ENCODE assay signal across 1 cellular context in the genomic region with DNA sequence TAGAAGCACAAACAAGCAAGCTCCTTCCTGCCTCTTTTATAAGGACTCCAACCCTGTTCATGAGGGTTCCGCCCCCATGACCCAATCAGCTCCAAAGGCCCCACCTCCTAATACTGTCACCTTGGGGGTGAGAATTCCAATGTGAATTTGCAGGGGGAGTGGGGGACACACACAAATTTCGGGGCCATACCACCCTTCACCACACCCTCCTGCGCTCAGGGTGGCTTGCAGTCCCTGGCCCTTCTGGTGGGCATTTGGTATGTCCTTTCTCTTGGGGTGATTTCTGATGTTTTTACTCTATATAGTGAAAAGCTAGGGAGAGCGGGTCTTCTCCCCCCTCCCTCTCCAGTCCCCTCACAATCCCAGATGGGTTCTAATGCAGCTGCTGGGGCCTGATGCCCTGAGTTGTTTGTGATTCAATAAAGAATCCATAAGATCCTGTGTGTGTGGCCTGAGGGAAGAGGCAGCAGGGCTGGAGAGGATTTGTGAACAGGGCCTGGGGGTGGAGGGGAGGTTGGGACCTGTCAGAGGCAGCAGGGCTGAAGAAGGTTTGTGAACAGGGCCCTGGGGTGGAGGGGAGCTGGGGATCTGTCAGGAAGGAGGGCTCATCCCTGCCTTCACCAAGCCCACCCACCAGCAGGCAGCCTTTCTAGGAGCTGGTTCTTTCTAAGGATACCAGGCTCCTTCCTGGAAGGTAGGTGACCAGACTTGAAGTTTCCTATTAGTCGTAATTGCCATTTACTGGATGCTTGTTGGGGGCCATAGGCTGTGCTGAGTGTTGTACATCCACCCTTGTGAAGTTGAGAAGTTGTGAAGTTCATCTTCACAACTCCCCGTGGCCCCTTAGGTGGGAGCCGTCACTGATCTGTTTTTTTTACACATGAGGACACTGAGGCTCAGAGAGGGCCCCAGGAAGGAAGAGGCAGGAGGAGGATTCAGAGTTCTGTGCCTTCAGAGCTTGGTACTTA.
TF ChIP-seq lines count a peak whose summit lies in the region.

No MANE protein-coding gene starts in this region.

TF ChIP-seq in GM23338, 12 proteins besides CTCF, POLR2A, EP300 and RAD21:
- no peak for TF ChIP-seq ZNF331 (CRISPR knock-in tag; IDR thresholded peaks at IDR 0.05; ENCODE audit: low read depth)
- TF ChIP-seq CREB1 (CRISPR knock-in tag; IDR thresholded peaks at IDR 0.05; ENCODE audit: low read depth) = no peak
- TF ChIP-seq, protein P1, sequence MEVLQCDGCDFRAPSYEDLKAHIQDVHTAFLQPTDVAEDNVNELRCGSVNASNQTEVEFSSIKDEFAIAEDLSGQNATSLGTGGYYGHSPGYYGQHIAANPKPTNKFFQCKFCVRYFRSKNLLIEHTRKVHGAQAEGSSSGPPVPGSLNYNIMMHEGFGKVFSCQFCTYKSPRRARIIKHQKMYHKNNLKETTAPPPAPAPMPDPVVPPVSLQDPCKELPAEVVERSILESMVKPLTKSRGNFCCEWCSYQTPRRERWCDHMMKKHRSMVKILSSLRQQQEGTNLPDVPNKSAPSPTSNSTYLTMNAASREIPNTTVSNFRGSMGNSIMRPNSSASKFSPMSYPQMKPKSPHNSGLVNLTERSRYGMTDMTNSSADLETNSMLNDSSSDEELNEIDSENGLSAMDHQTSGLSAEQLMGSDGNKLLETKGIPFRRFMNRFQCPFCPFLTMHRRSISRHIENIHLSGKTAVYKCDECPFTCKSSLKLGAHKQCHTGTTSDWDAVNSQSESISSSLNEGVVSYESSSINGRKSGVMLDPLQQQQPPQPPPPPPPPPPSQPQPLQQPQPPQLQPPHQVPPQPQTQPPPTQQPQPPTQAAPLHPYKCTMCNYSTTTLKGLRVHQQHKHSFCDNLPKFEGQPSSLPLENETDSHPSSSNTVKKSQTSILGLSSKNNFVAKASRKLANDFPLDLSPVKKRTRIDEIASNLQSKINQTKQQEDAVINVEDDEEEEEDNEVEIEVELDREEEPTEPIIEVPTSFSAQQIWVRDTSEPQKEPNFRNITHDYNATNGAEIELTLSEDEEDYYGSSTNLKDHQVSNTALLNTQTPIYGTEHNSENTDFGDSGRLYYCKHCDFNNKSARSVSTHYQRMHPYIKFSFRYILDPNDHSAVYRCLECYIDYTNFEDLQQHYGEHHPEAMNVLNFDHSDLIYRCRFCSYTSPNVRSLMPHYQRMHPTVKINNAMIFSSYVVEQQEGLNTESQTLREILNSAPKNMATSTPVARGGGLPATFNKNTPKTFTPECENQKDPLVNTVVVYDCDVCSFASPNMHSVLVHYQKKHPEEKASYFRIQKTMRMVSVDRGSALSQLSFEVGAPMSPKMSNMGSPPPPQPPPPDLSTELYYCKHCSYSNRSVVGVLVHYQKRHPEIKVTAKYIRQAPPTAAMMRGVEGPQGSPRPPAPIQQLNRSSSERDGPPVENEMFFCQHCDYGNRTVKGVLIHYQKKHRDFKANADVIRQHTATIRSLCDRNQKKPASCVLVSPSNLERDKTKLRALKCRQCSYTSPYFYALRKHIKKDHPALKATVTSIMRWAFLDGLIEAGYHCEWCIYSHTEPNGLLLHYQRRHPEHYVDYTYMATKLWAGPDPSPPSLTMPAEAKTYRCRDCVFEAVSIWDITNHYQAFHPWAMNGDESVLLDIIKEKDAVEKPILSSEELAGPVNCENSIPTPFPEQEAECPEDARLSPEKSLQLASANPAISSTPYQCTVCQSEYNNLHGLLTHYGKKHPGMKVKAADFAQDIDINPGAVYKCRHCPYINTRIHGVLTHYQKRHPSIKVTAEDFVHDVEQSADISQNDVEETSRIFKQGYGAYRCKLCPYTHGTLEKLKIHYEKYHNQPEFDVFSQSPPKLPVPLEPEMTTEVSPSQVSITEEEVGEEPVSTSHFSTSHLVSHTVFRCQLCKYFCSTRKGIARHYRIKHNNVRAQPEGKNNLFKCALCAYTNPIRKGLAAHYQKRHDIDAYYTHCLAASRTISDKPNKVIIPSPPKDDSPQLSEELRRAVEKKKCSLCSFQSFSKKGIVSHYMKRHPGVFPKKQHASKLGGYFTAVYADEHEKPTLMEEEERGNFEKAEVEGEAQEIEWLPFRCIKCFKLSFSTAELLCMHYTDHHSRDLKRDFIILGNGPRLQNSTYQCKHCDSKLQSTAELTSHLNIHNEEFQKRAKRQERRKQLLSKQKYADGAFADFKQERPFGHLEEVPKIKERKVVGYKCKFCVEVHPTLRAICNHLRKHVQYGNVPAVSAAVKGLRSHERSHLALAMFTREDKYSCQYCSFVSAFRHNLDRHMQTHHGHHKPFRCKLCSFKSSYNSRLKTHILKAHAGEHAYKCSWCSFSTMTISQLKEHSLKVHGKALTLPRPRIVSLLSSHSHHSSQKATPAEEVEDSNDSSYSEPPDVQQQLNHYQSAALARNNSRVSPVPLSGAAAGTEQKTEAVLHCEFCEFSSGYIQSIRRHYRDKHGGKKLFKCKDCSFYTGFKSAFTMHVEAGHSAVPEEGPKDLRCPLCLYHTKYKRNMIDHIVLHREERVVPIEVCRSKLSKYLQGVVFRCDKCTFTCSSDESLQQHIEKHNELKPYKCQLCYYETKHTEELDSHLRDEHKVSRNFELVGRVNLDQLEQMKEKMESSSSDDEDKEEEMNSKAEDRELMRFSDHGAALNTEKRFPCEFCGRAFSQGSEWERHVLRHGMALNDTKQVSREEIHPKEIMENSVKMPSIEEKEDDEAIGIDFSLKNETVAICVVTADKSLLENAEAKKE (CRISPR knock-in tag; IDR thresholded peaks at IDR 0.05) = no peak
- TF ChIP-seq POLR2AphosphoS5 (IDR thresholded peaks at IDR 0.05; ENCODE audit: low read depth) = no peak
- TF ChIP-seq STAT1 (IDR thresholded peaks at IDR 0.05; ENCODE audit: unreplicated experiment) = no peak
- no peak for TF ChIP-seq EZH2 (IDR thresholded peaks at IDR 0.05; ENCODE audit: low read depth, unreplicated experiment)
- TF ChIP-seq NANOG (IDR thresholded peaks at IDR 0.05; ENCODE audit: borderline replicate concordance) = no peak
- TF ChIP-seq, protein P2, sequence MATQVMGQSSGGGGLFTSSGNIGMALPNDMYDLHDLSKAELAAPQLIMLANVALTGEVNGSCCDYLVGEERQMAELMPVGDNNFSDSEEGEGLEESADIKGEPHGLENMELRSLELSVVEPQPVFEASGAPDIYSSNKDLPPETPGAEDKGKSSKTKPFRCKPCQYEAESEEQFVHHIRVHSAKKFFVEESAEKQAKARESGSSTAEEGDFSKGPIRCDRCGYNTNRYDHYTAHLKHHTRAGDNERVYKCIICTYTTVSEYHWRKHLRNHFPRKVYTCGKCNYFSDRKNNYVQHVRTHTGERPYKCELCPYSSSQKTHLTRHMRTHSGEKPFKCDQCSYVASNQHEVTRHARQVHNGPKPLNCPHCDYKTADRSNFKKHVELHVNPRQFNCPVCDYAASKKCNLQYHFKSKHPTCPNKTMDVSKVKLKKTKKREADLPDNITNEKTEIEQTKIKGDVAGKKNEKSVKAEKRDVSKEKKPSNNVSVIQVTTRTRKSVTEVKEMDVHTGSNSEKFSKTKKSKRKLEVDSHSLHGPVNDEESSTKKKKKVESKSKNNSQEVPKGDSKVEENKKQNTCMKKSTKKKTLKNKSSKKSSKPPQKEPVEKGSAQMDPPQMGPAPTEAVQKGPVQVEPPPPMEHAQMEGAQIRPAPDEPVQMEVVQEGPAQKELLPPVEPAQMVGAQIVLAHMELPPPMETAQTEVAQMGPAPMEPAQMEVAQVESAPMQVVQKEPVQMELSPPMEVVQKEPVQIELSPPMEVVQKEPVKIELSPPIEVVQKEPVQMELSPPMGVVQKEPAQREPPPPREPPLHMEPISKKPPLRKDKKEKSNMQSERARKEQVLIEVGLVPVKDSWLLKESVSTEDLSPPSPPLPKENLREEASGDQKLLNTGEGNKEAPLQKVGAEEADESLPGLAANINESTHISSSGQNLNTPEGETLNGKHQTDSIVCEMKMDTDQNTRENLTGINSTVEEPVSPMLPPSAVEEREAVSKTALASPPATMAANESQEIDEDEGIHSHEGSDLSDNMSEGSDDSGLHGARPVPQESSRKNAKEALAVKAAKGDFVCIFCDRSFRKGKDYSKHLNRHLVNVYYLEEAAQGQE (IDR thresholded peaks at IDR 0.05; ENCODE audit: unreplicated experiment) = no peak
- no peak for TF ChIP-seq EZH2phosphoT487 (IDR thresholded peaks at IDR 0.05; ENCODE audit: unreplicated experiment)
- TF ChIP-seq, protein P3, sequence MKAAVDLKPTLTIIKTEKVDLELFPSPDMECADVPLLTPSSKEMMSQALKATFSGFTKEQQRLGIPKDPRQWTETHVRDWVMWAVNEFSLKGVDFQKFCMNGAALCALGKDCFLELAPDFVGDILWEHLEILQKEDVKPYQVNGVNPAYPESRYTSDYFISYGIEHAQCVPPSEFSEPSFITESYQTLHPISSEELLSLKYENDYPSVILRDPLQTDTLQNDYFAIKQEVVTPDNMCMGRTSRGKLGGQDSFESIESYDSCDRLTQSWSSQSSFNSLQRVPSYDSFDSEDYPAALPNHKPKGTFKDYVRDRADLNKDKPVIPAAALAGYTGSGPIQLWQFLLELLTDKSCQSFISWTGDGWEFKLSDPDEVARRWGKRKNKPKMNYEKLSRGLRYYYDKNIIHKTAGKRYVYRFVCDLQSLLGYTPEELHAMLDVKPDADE (IDR thresholded peaks at IDR 0.05) = no peak
